In genomic region chr2:16756831-16757644, GRCh38 we compare ENCODE assay signal across 7 cellular contexts.
DNase-seq lines count a peak whose midpoint lies in the region; ATAC-seq and TF ChIP-seq lines count a peak whose summit lies in the region.

No MANE protein-coding gene starts in this region.

- H3K27ac Mint-ChIP-seq in T-helper 17 cell, result no peak overlapping the region

- in situ Hi-C loops in GM13977 (cut with MboI; ENCODE audit: low pct_unique_long_range_greater_than_20kb, low sequenced_read_pairs, unreplicated experiment), result no loop called here
- in situ Hi-C loops in astrocyte of the cerebellum (cut with HindIII; ENCODE audit: low sequenced_read_pairs), result loop anchor here (25.0 kb wide), 1 partner anchor 145 kb away; no protein-coding TSS in a partner anchor
- in situ Hi-C loops in gastrocnemius medialis (cut with MboI; ENCODE audit: low sequenced_read_pairs in 4 of 4), result loop anchor here in 3 of 4 donors (5.0 to 25.0 kb wide), 5 partner anchors 135 to 1120 kb away; partner anchors contain the start of gene MYCN (in 3 of the 3)

- peaks cover 25% of the 10 kb centered on the region for H3K27me3 Mint-ChIP-seq in T-helper 17 cell

- H3K9me2 ChIP-seq in hepatocyte (replicated peaks; ENCODE audit: insufficient read depth), result no peaks in the 10 kb centered on the region

- peak; percentile 95 for ATAC-seq in HG02623 (IDR thresholded peaks at IDR 0.05; ENCODE audit: unreplicated experiment)
- peak; percentile 77 for ATAC-seq in T-helper 17 cell
- peak; percentile 82 to 95 for ATAC-seq in gastrocnemius medialis

- no peaks in the 10 kb centered on the region for H3K4me1 Mint-ChIP-seq in T-helper 17 cell

- intact Hi-C loops in gastrocnemius medialis (cut with DNase I; ENCODE audit: low total_unique reads), result loop anchor here (1.0 to 5.0 kb wide), 7 partner anchors 118 to 1120 kb away; partner anchors contain the start of gene MYCN

- WGBS in hepatocyte (ENCODE audit: low lambda C conversion rate, missing lambda C conversion rate), result 37% methylated on average over 21 of the region's 21 CpGs

- no peaks in the 10 kb centered on the region for H3K27me3 ChIP-seq in hepatocyte
- no peaks in the 10 kb centered on the region for H3K27me3 ChIP-seq in gastrocnemius medialis

- no peak overlapping the region for H3K27ac ChIP-seq in hepatocyte
- H3K27ac ChIP-seq in gastrocnemius medialis, result peak overlapping the region in 3 of 4 donors; percentile 28 to 57 (median 56)

- no peak overlapping the region for H2AFZ ChIP-seq in hepatocyte

- H4K20me1 ChIP-seq in hepatocyte (ENCODE audit: insufficient read depth, poor library complexity, severe bottlenecking), result no peaks in the 10 kb centered on the region

- DNase-seq in GM13977 (ENCODE audit: low spot score) (peak; percentile 68), NCI-H1105 (lab: John Stamatoyannopoulos, UW) (peak; percentile 45), T-helper 17 cell (peak; percentile 28 to 39 (median 37)), astrocyte of the cerebellum (ENCODE audit: low read depth) (peak; percentile 28), hepatocyte (ENCODE audit: low spot score) (peak; percentile 85), gastrocnemius medialis (peak; percentile 54 to 63)

- H3K4me3 ChIP-seq in astrocyte of the cerebellum (ENCODE audit: low read depth, low read length) (no peak overlapping the region), hepatocyte (no peak overlapping the region), gastrocnemius medialis (no peak overlapping the region)

- H3K4me1 ChIP-seq in hepatocyte (ENCODE audit: insufficient read depth) (no peaks in the 10 kb centered on the region), gastrocnemius medialis (no peaks in the 10 kb centered on the region)

- no peaks in the 10 kb centered on the region for H3K36me3 ChIP-seq in hepatocyte (replicated peaks; ENCODE audit: insufficient read depth, low read depth)
- H3K36me3 ChIP-seq in gastrocnemius medialis, result no peaks in the 10 kb centered on the region

- H3K4me2 ChIP-seq in hepatocyte, result no peak overlapping the region

- H3K79me2 ChIP-seq in hepatocyte, result no peaks in the 10 kb centered on the region

- H3K36me3 Mint-ChIP-seq in T-helper 17 cell (ENCODE audit: low read depth), result no peaks in the 10 kb centered on the region

- TF ChIP-seq POLR2A in gastrocnemius medialis (IDR thresholded peaks at IDR 0.05), result no peak

- H3K9me3 ChIP-seq in T-helper 17 cell (ENCODE audit: control insufficient read depth, low read length, poor library complexity, severe bottlenecking) (no peaks in the 10 kb centered on the region), hepatocyte (ENCODE audit: low read depth) (no peaks in the 10 kb centered on the region), gastrocnemius medialis (no peaks in the 10 kb centered on the region)

- H3K4me3 Mint-ChIP-seq in T-helper 17 cell, result no peak overlapping the region

- peak; percentile 89 for TF ChIP-seq CTCF in GM13977 (IDR thresholded peaks at IDR 0.05; ENCODE audit: extremely low read depth, insufficient read depth, missing control alignments)
- peak; percentile 71 for TF ChIP-seq CTCF in astrocyte of the cerebellum (IDR thresholded peaks at IDR 0.05; ENCODE audit: low read depth, low read length, missing control alignments)
- TF ChIP-seq CTCF in hepatocyte (IDR thresholded peaks at IDR 0.05; ENCODE audit: poor library complexity), result peak; percentile 94
- peak; percentile 91 to 96 (median 94) for TF ChIP-seq CTCF in gastrocnemius medialis (IDR thresholded peaks at IDR 0.05 in 4 of 5, conservative IDR thresholded peaks at IDR 0.05 in 1 of 5)

Comparison
In these comparisons a context has a peak if more than half of its experiments do, and no peak if none do; other contexts are left out.
1. DNase-seq: peak in every context shown above with its lines; median percentile 85 in hepatocyte; 68 in GM13977; 58 in gastrocnemius medialis; 45 in NCI-H1105; 37 in T-helper 17 cell; 28 in astrocyte of the cerebellum.